ENCODE assay signal across 11 cellular contexts in genomic region chr10:28054211-28054888, GRCh38. TPM values are rescaled to one million over a fixed set of nuclear protein-coding genes. Genes with fewer than 3 reads are reported as not detected.
DNase-seq lines count a peak whose midpoint lies in the region; FAIRE-seq and TF ChIP-seq lines count a peak whose summit lies in the region.
"Had no signal": no experiment of that assay in that cellular context is flagged by ENCODE, and none has a peak within 500 bp of the region (broad histone marks: within the 10 kb centered on the region; RNA-seq: fewer than 3 reads in every experiment).

No MANE protein-coding gene starts in this region.

- H3K4me1 ChIP-seq in keratinocyte (ENCODE audit: control insufficient read depth, extremely low read depth, insufficient read depth, low read length) (peaks cover 8% of the 10 kb centered on the region), uterus (no peaks in the 10 kb centered on the region)
- H3K4me1 ChIP-seq: A549 had no signal

- no peak for FAIRE-seq in keratinocyte (lab: Jason Lieb, UNC)
- FAIRE-seq: A549 had no signal

- H3K27ac ChIP-seq in keratinocyte (ENCODE audit: control insufficient read depth, insufficient read depth, low read length), result no peak overlapping the region
- H3K27ac ChIP-seq in uterus, result peak overlapping the region; percentile 71 to 73
- H3K27ac ChIP-seq: A549 had no signal

- H3K36me3 ChIP-seq in keratinocyte (ENCODE audit: control insufficient read depth in 2 of 2, extremely low read depth in 1 of 2, insufficient read depth in 2 of 2, low read length in 2 of 2) (peaks cover 0 to 1% of the 10 kb centered on the region in 2 experiments), uterus (no peaks in the 10 kb centered on the region)

- no peaks in the 10 kb centered on the region for H3K79me2 ChIP-seq in keratinocyte (ENCODE audit: control insufficient read depth, insufficient read depth, low read length)

- DNase-seq in NOMO-1 treated with DMSO at 0.1 percent for 48 hours (lab: John Stamatoyannopoulos, UW; ENCODE audit: unreplicated experiment) (peak; percentile 26), NOMO-1 treated with dmso at 0.1 percent for 144 hours (lab: John Stamatoyannopoulos, UW; ENCODE audit: unreplicated experiment) (no peak), astrocyte of the spinal cord (ENCODE audit: low read depth, low spot score) (peak; percentile 92), keratinocyte (ENCODE audit: low read depth, low spot score) (peak; percentile 2), uterus (peak in 1 of 2 donors; percentile 31), activated gamma-delta T cell treated with Interleukin-2 at 50 U/mL for 16 hours (no peak), nucleus accumbens (lab: John Stamatoyannopoulos, UW) (no peak)
- no peak for DNase-seq in stimulated activated CD4-positive, alpha-beta T cell treated with anti-CD3 and anti-CD28 coated beads, Interleukin-4, amount 100 ng/mL, for 24 hours
- DNase-seq: naive thymus-derived CD4-positive, alpha-beta T cell; NCI-H510A treated with DMSO at 0.1 percent for 48 hours had no signal

- no peak overlapping the region for H3K4me3 ChIP-seq in astrocyte of the spinal cord (ENCODE audit: low read depth, low read length)
- H3K4me3 ChIP-seq in keratinocyte (ENCODE audit: control insufficient read depth in 2 of 3, extremely low read depth in 1 of 3, insufficient read depth in 2 of 3, low read depth in 1 of 3, low read length in 3 of 3), result no peak overlapping the region
- no peak overlapping the region for H3K4me3 ChIP-seq in uterus
- H3K4me3 ChIP-seq: A549 had no signal

- H2AFZ ChIP-seq in keratinocyte (ENCODE audit: control insufficient read depth, low read length), result no peak overlapping the region

- no peak overlapping the region for H3K9ac ChIP-seq in keratinocyte (ENCODE audit: control insufficient read depth, extremely low read depth, insufficient read depth, low read length)

- no peaks in the 10 kb centered on the region for H4K20me1 ChIP-seq in keratinocyte (ENCODE audit: control insufficient read depth, extremely low read depth, insufficient read depth, low read length)

- TF ChIP-seq CTCF in astrocyte of the spinal cord (IDR thresholded peaks at IDR 0.05; ENCODE audit: low read depth, low read length) (no peak), keratinocyte (optimal IDR thresholded peaks at IDR 0.05 in 1 of 3, IDR thresholded peaks at IDR 0.05 in 1 of 3, conservative IDR thresholded peaks at IDR 0.05 in 1 of 3; ENCODE audit: extremely low read depth in 1 of 3, insufficient read depth in 2 of 3, low read length in 3 of 3) (no peak), uterus (IDR thresholded peaks at IDR 0.05) (no peak)

- no peaks in the 10 kb centered on the region for H3K27me3 ChIP-seq in keratinocyte (ENCODE audit: control insufficient read depth, extremely low read depth, insufficient read depth, low read length)
- H3K27me3 ChIP-seq in uterus, result no peaks in the 10 kb centered on the region

- in situ Hi-C loops in astrocyte of the spinal cord (cut with HindIII; ENCODE audit: low sequenced_read_pairs), result no loop called here

- dilution Hi-C loops in keratinocyte (cut with MboI; ENCODE audit: extremely low pct_ligation_motif_present, low sequenced_read_pairs), result no loop called here

- no peaks in the 10 kb centered on the region for H3K9me1 ChIP-seq in keratinocyte (ENCODE audit: control insufficient read depth, extremely low read depth, insufficient read depth, low read length)

- TF ChIP-seq POLR2A in uterus (IDR thresholded peaks at IDR 0.05), result no peak

- H3K9me3 ChIP-seq in keratinocyte (ENCODE audit: control insufficient read depth, low read depth, low read length), result no peaks in the 10 kb centered on the region
- H3K9me3 ChIP-seq in uterus, result no peaks in the 10 kb centered on the region
- H3K9me3 ChIP-seq: A549 had no signal

- H3K4me2 ChIP-seq in keratinocyte (ENCODE audit: control insufficient read depth, extremely low read depth, insufficient read depth, low read depth, low read length), result no peak overlapping the region
- H3K4me2 ChIP-seq: A549 had no signal

- intact Hi-C loops in uterus (cut with DNase I; ENCODE audit: low total_unique reads), result no loop called here

RNA-seq across cellular contexts. Expression of gene ODAD2, which starts 55.5 kb away (rescaled TPM):
- polyA plus RNA-seq in keratinocyte, result 0.01 to 0.02 TPM in 2 of 3 replicates, not detected in the other
- polyA plus RNA-seq in keratinocyte (2011; ENCODE audit: low read depth), result not detected
- polyA plus RNA-seq in keratinocyte (2011; cell fraction: cytosol; rRNA removed), result 0.01 TPM in 1 of 2 replicates, not detected in the other
- not detected in 2 replicates for polyA plus RNA-seq in keratinocyte (2011; cell fraction: nucleus; rRNA removed)
- 0.05 TPM in 1 of 2 replicates, not detected in the other for polyA plus RNA-seq in keratinocyte (2012; ENCODE audit: low replicate concordance)
- polyA minus RNA-seq in keratinocyte, result not detected in 3 replicates
- not detected for polyA minus RNA-seq in keratinocyte (2011; cell fraction: cytosol; rRNA and poly(A)+ RNA removed)
- not detected in 2 replicates for polyA minus RNA-seq in keratinocyte (2011; cell fraction: nucleus; rRNA and poly(A)+ RNA removed)
- 1 to 10 TPM in 3 of 4 donors, not detected in 1; 2.4 to 4.7 (median 2.9) TPM for total RNA-seq in uterus
- polyA plus RNA-seq: A549; naive thymus-derived CD4-positive, alpha-beta T cell had no signal

Comparison
In these comparisons a context has a peak if more than half of its experiments do, and no peak if none do; other contexts are left out.
1. DNase-seq: peak in NOMO-1 treated with DMSO at 0.1 percent for 48 hours (single experiment), astrocyte of the spinal cord (single experiment) and keratinocyte (single experiment); none in NOMO-1 treated with dmso at 0.1 percent for 144 hours (single experiment), activated gamma-delta T cell treated with Interleukin-2 at 50 U/mL for 16 hours (single experiment), nucleus accumbens (0 of 56) and stimulated activated CD4-positive, alpha-beta T cell treated with anti-CD3 and anti-CD28 coated beads, Interleukin-4, amount 100 ng/mL, for 24 hours (single experiment).